20 cellular contexts compared by ENCODE assay signal in the genomic region with DNA sequence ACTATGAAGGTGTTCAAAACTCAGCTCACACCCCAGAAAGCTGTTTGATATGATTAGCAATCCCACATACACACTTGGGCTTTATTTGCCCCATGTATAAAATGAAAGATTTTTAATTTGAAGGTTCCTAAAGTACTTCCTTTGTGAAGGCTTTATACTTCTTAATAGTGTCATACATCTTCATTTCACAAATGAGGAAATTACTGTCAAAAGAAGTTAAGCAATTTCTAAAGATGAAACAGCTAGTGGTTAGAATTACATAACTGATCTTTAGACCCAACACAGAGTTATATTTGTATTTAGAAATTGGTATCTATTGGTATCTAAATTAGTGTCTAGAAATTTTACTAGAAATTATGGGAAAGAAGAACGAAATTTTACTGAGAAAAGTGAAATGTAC. TPM values are rescaled to one million over a fixed set of nuclear protein-coding genes. Genes with fewer than 3 reads are reported as not detected.
DNase-seq lines count a peak whose midpoint lies in the region; ATAC-seq and TF ChIP-seq lines count a peak whose summit lies in the region.
"Had no signal": no experiment of that assay in that cellular context is flagged by ENCODE, and none has a peak within 500 bp of the region (broad histone marks: within the 10 kb centered on the region; RNA-seq: fewer than 3 reads in every experiment).

No MANE protein-coding gene starts in this region.

- H3K9me3 Mint-ChIP-seq in activated naive CD4-positive, alpha-beta T cell treated with anti-CD3 and anti-CD28 coated beads, Interleukin-2, amount 50 U/mL, for 24 hours, result peaks cover 15% of the 10 kb centered on the region
- peaks cover 23% of the 10 kb centered on the region for H3K9me3 Mint-ChIP-seq in activated naive CD4-positive, alpha-beta T cell treated with anti-CD3 and anti-CD28 coated beads for 36 hours
- H3K9me3 Mint-ChIP-seq in stimulated activated effector memory CD8-positive, alpha-beta T cell treated with anti-CD3 and anti-CD28 coated beads, Interleukin-12 subunit alpha, Interleukin-12 subunit beta, amount 100 ng/mL, for 72 hours, result peaks cover 10% of the 10 kb centered on the region

- intact Hi-C loops in activated naive CD4-positive, alpha-beta T cell treated with anti-CD3 and anti-CD28 coated beads for 36 hours (cut with micrococcal nuclease), result no loop called here

- CTCF ChIA-PET in activated naive CD4-positive, alpha-beta T cell treated with anti-CD3 and anti-CD28 coated beads for 36 hours (lab: Charles Lee), result interaction anchor here (1.2 kb wide), 1 partner anchor 233 kb away, joined by 4 read pairs; no protein-coding TSS in a partner anchor

- peak overlapping the region; percentile 2 for H3K4me3 Mint-ChIP-seq in activated naive CD4-positive, alpha-beta T cell treated with anti-CD3 and anti-CD28 coated beads, Interleukin-2, amount 50 U/mL, for 24 hours
- H3K4me3 Mint-ChIP-seq in activated naive CD4-positive, alpha-beta T cell treated with anti-CD3 and anti-CD28 coated beads for 36 hours, result no peak overlapping the region
- H3K4me3 Mint-ChIP-seq in T-helper 17 cell, result peak overlapping the region; percentile 34
- H3K4me3 Mint-ChIP-seq in stimulated activated effector memory CD8-positive, alpha-beta T cell treated with anti-CD3 and anti-CD28 coated beads, Interleukin-12 subunit alpha, Interleukin-12 subunit beta, amount 100 ng/mL, for 72 hours, result no peak overlapping the region

- no peaks in the 10 kb centered on the region for H3K27me3 Mint-ChIP-seq in activated naive CD4-positive, alpha-beta T cell treated with anti-CD3 and anti-CD28 coated beads, Interleukin-2, amount 50 U/mL, for 24 hours
- no peaks in the 10 kb centered on the region for H3K27me3 Mint-ChIP-seq in activated naive CD4-positive, alpha-beta T cell treated with anti-CD3 and anti-CD28 coated beads for 36 hours (ENCODE audit: low read depth)
- no peaks in the 10 kb centered on the region for H3K27me3 Mint-ChIP-seq in T-helper 17 cell
- H3K27me3 Mint-ChIP-seq: naive B cell had no signal

- no peak overlapping the region for H3K4me3 ChIP-seq in NB4 (ENCODE audit: low read depth, low read length)
- H3K4me3 ChIP-seq: ascending aorta, sigmoid colon, SK-N-MC had no signal

- TF ChIP-seq CTCF in NB4 (IDR thresholded peaks at IDR 0.05; ENCODE audit: low read depth, low read length), result no peak

- DNase-seq in activated naive CD4-positive, alpha-beta T cell treated with anti-CD3 and anti-CD28 coated beads for 36 hours, result no peak
- peak; percentile 69 for DNase-seq in NB4 (ENCODE audit: low read depth)
- no peak for DNase-seq in T-helper 17 cell
- DNase-seq in stimulated activated effector memory CD8-positive, alpha-beta T cell treated with anti-CD3 and anti-CD28 coated beads, Interleukin-12 subunit alpha, Interleukin-12 subunit beta, amount 100 ng/mL, for 72 hours (ENCODE audit: low spot score in 2 of 2), result no peak
- DNase-seq in hypothalamus (lab: John Stamatoyannopoulos, UW), result no peak
- no peak for DNase-seq in stimulated activated naive CD4-positive, alpha-beta T cell treated with Interleukin-2 at 50 U/mL for 16 hours (lab: John Stamatoyannopoulos, UW)
- DNase-seq: activated CD4-positive, alpha-beta T cell treated with anti-CD3 and anti-CD28 coated beads for 36 hours; activated CD8-positive, alpha-beta memory T cell treated with anti-CD3 and anti-CD28 coated beads, Interleukin-2, amount 50 U/mL, for 4 hours; activated naive CD4-positive, alpha-beta T cell; effector memory CD4-positive, alpha-beta T cell; GDM1; naive B cell; NCI-H1694 treated with DMSO at 0.1 percent for 48 hours; NCI-H774; sigmoid colon had no signal

- no peak for TF ChIP-seq POLR2A in NB4 (IDR thresholded peaks at IDR 0.05; ENCODE audit: extremely low read depth, insufficient read length)

- peak overlapping the region; percentile 52 for H3K27ac Mint-ChIP-seq in activated naive CD4-positive, alpha-beta T cell treated with anti-CD3 and anti-CD28 coated beads, Interleukin-2, amount 50 U/mL, for 24 hours
- H3K27ac Mint-ChIP-seq in activated naive CD4-positive, alpha-beta T cell treated with anti-CD3 and anti-CD28 coated beads for 36 hours, result no peak overlapping the region
- H3K27ac Mint-ChIP-seq in T-helper 17 cell, result peak overlapping the region; percentile 54
- no peak overlapping the region for H3K27ac Mint-ChIP-seq in stimulated activated effector memory CD8-positive, alpha-beta T cell treated with anti-CD3 and anti-CD28 coated beads, Interleukin-12 subunit alpha, Interleukin-12 subunit beta, amount 100 ng/mL, for 72 hours

- peak; percentile 32 for ATAC-seq in T-helper 17 cell
- ATAC-seq in stimulated activated effector memory CD8-positive, alpha-beta T cell treated with anti-CD3 and anti-CD28 coated beads, Interleukin-12 subunit alpha, Interleukin-12 subunit beta, amount 100 ng/mL, for 72 hours, result peak; percentile 51
- ATAC-seq in HG03442 (IDR thresholded peaks at IDR 0.05; ENCODE audit: unreplicated experiment), result no peak
- ATAC-seq: HepG2 had no signal

- peaks cover 4% of the 10 kb centered on the region for H3K9me3 ChIP-seq in T-helper 17 cell (ENCODE audit: control insufficient read depth, low read length, poor library complexity, severe bottlenecking)
- H3K9me3 ChIP-seq: ascending aorta had no signal

- peaks cover 29% of the 10 kb centered on the region for H3K36me3 Mint-ChIP-seq in activated naive CD4-positive, alpha-beta T cell treated with anti-CD3 and anti-CD28 coated beads, Interleukin-2, amount 50 U/mL, for 24 hours
- H3K36me3 Mint-ChIP-seq in activated naive CD4-positive, alpha-beta T cell treated with anti-CD3 and anti-CD28 coated beads for 36 hours (ENCODE audit: low read depth), result peaks cover 22% of the 10 kb centered on the region
- H3K36me3 Mint-ChIP-seq in T-helper 17 cell (ENCODE audit: low read depth), result peaks cover 13% of the 10 kb centered on the region
- peaks cover 5% of the 10 kb centered on the region for H3K36me3 Mint-ChIP-seq in stimulated activated effector memory CD8-positive, alpha-beta T cell treated with anti-CD3 and anti-CD28 coated beads, Interleukin-12 subunit alpha, Interleukin-12 subunit beta, amount 100 ng/mL, for 72 hours

- peaks cover 78% of the 10 kb centered on the region for H3K4me1 Mint-ChIP-seq in activated naive CD4-positive, alpha-beta T cell treated with anti-CD3 and anti-CD28 coated beads, Interleukin-2, amount 50 U/mL, for 24 hours
- H3K4me1 Mint-ChIP-seq in activated naive CD4-positive, alpha-beta T cell treated with anti-CD3 and anti-CD28 coated beads for 36 hours (ENCODE audit: low read depth), result peaks cover 54% of the 10 kb centered on the region
- H3K4me1 Mint-ChIP-seq in T-helper 17 cell, result peaks cover 44% of the 10 kb centered on the region
- peaks cover 32% of the 10 kb centered on the region for H3K4me1 Mint-ChIP-seq in stimulated activated effector memory CD8-positive, alpha-beta T cell treated with anti-CD3 and anti-CD28 coated beads, Interleukin-12 subunit alpha, Interleukin-12 subunit beta, amount 100 ng/mL, for 72 hours

RNA-seq across cellular contexts. Expression of gene CD200R1, which starts 7.1 kb away (rescaled TPM):
- 1 to 10 TPM; 1.1 TPM for total RNA-seq in activated naive CD4-positive, alpha-beta T cell treated with anti-CD3 and anti-CD28 coated beads for 36 hours
- total RNA-seq in T-helper 17 cell, result 10 to 100 TPM in 1 of 2 donors, 1 to 10 TPM in 1; 7.1 to 12.8 TPM
- total RNA-seq: ascending aorta, HepG2 had no signal

RNA-seq across cellular contexts. Expression of gene GTPBP8, which starts 23.0 kb away (rescaled TPM):
- total RNA-seq in activated naive CD4-positive, alpha-beta T cell treated with anti-CD3 and anti-CD28 coated beads for 36 hours, result 10 to 100 TPM; 62.8 to 68.9 TPM
- total RNA-seq in T-helper 17 cell, result 10 to 100 TPM; 16.7 to 20.4 TPM

Comparison
In these comparisons a context has a peak if more than half of its experiments do, and no peak if none do; other contexts are left out.
1. H3K27ac Mint-ChIP-seq: peak in activated naive CD4-positive, alpha-beta T cell treated with anti-CD3 and anti-CD28 coated beads, Interleukin-2, amount 50 U/mL, for 24 hours (single experiment) and T-helper 17 cell (single experiment); none in activated naive CD4-positive, alpha-beta T cell treated with anti-CD3 and anti-CD28 coated beads for 36 hours (single experiment) and stimulated activated effector memory CD8-positive, alpha-beta T cell treated with anti-CD3 and anti-CD28 coated beads, Interleukin-12 subunit alpha, Interleukin-12 subunit beta, amount 100 ng/mL, for 72 hours (single experiment).
2. H3K4me3 Mint-ChIP-seq: peak in activated naive CD4-positive, alpha-beta T cell treated with anti-CD3 and anti-CD28 coated beads, Interleukin-2, amount 50 U/mL, for 24 hours (single experiment) and T-helper 17 cell (single experiment); none in activated naive CD4-positive, alpha-beta T cell treated with anti-CD3 and anti-CD28 coated beads for 36 hours (single experiment) and stimulated activated effector memory CD8-positive, alpha-beta T cell treated with anti-CD3 and anti-CD28 coated beads, Interleukin-12 subunit alpha, Interleukin-12 subunit beta, amount 100 ng/mL, for 72 hours (single experiment).